Comparison of ENCODE assay signal across 21 cellular contexts in the genomic region with DNA sequence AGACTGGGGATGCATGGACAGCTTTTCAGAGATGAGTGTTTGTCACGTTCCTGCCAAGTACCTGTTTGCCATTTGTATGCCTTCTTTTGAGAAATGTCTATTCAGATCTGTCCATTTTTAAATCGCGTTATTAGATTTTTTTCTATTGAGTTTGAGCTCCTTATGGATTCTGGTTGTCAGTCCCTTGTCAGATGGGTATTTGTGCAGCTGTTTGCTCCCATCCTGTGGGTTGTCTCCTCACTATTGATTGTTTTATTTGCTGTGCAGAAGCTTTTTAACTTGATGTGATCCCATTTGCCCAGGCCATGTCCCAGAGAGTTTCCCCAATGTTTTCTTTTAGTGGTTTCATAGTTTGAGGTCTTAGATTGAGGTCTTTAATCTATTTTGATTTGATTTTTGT. TPM values are rescaled to one million over a fixed set of nuclear protein-coding genes. Genes with fewer than 3 reads are reported as not detected.
DNase-seq lines count a peak whose midpoint lies in the region; ATAC-seq and TF ChIP-seq lines count a peak whose summit lies in the region.
"Had no signal": no experiment of that assay in that cellular context is flagged by ENCODE, and none has a peak within 500 bp of the region (broad histone marks: within the 10 kb centered on the region; RNA-seq: fewer than 3 reads in every experiment).

No MANE protein-coding gene starts in this region.

- POLR2A ChIA-PET in PC-3 (lab: Charles Lee; ENCODE audit: unreplicated experiment), result no interaction called here

- ATAC-seq in activated CD8-positive, alpha-beta memory T cell treated with anti-CD3 and anti-CD28 coated beads, Interleukin-2, amount 10 ng/mL, durations not matched to agents 7 days and 5 days, result no peak
- ATAC-seq in PC-3, result no peak
- ATAC-seq in GM18870 (IDR thresholded peaks at IDR 0.05; ENCODE audit: unreplicated experiment), result no peak
- ATAC-seq: stimulated activated effector memory CD8-positive, alpha-beta T cell treated with anti-CD3 and anti-CD28 coated beads, Interleukin-12 subunit alpha, Interleukin-12 subunit beta, amount 100 ng/mL, for 72 hours had no signal

- H4K20me1 ChIP-seq in PC-3 (ENCODE audit: low read length) (peaks cover 2% of the 10 kb centered on the region; the same call in 1 of the 2 replicates), hepatocyte (ENCODE audit: insufficient read depth, poor library complexity, severe bottlenecking) (no peaks in the 10 kb centered on the region)

- no TSS peak for BruUV-seq in PC-3 (replicated peaks; lab: Mats Ljungman, UMichigan)

- H3K27ac ChIP-seq in PC-3 (ENCODE audit: low read length) (no peak overlapping the region), hepatocyte (peak overlapping the region; percentile 51)
- H3K27ac ChIP-seq: BLaER1, KMS-11 had no signal

- H3K9me3 Mint-ChIP-seq in activated CD8-positive, alpha-beta memory T cell treated with anti-CD3 and anti-CD28 coated beads, Interleukin-2, amount 10 ng/mL, durations not matched to agents 7 days and 5 days (ENCODE audit: low read depth), result no peaks in the 10 kb centered on the region
- H3K9me3 Mint-ChIP-seq: activated T-cell treated with anti-CD3 and anti-CD28 coated beads, Interleukin-2, amount 50 U/mL, for 24 hours had no signal

- H3K79me2 ChIP-seq in PC-3 (ENCODE audit: low read length) (peaks cover 97% of the 10 kb centered on the region), hepatocyte (peaks cover 70% of the 10 kb centered on the region)

- H3K36me3 Mint-ChIP-seq in activated CD8-positive, alpha-beta memory T cell treated with anti-CD3 and anti-CD28 coated beads, Interleukin-2, amount 10 ng/mL, durations not matched to agents 7 days and 5 days, result peaks cover 18% of the 10 kb centered on the region

- no peak overlapping the region for H2AFZ ChIP-seq in PC-3 (ENCODE audit: low read length)
- H2AFZ ChIP-seq in hepatocyte, result no peak overlapping the region

- DNase-seq in activated CD8-positive, alpha-beta memory T cell treated with anti-CD3 and anti-CD28 coated beads, Interleukin-2, amount 10 ng/mL, durations not matched to agents 7 days and 5 days, result no peak
- DNase-seq in activated CD8-positive, alpha-beta memory T cell treated with anti-CD3 and anti-CD28 coated beads, Interleukin-2, amount 50 U/mL, for 48 hours, result no peak
- DNase-seq in PC-3, result no peak
- no peak for DNase-seq in hepatocyte (ENCODE audit: low spot score)
- no peak for DNase-seq in SHP77 (lab: John Stamatoyannopoulos, UW)
- DNase-seq in BE2C, result no peak
- DNase-seq: activated CD4-positive, CD25-positive, alpha-beta regulatory T cell treated with anti-CD3 and anti-CD28 coated beads, Interleukin-2, amount 50 U/mL, for 72 hours; activated gamma-delta T cell treated with Interleukin-2 at 50 U/mL for 16 hours; activated T-cell treated with anti-CD3 and anti-CD28 coated beads, Interleukin-2, amount 50 U/mL, for 24 hours; cortex of kidney; esophagus squamous epithelium; NCI-H446 treated with DMSO at 0.1 percent for 48 hours; SIG-M5; stimulated activated CD4-positive, alpha-beta T cell treated with anti-CD3 and anti-CD28 coated beads, Interleukin-2, amount 100 ng/mL, for 24 hours had no signal

- H3K9me2 ChIP-seq in PC-3 (replicated peaks; ENCODE audit: low read length), result no peaks in the 10 kb centered on the region
- no peaks in the 10 kb centered on the region for H3K9me2 ChIP-seq in hepatocyte (replicated peaks; ENCODE audit: insufficient read depth)

- intact Hi-C loops in PC-3 (cut with micrococcal nuclease), result no loop called here

- H3K36me3 ChIP-seq in PC-3 (ENCODE audit: low read depth, low read length), result peaks cover 26% of the 10 kb centered on the region
- H3K36me3 ChIP-seq in hepatocyte (replicated peaks; ENCODE audit: insufficient read depth, low read depth), result no peaks in the 10 kb centered on the region
- peaks cover 19% of the 10 kb centered on the region for H3K36me3 ChIP-seq in skeletal muscle satellite cell (ENCODE audit: insufficient read depth, low read length)
- peaks cover 61% of the 10 kb centered on the region for H3K36me3 ChIP-seq in BE2C

- H3K4me1 Mint-ChIP-seq in activated CD8-positive, alpha-beta memory T cell treated with anti-CD3 and anti-CD28 coated beads, Interleukin-2, amount 10 ng/mL, durations not matched to agents 7 days and 5 days, result peaks cover 18% of the 10 kb centered on the region

- no peak overlapping the region for H3K4me3 Mint-ChIP-seq in activated CD8-positive, alpha-beta memory T cell treated with anti-CD3 and anti-CD28 coated beads, Interleukin-2, amount 10 ng/mL, durations not matched to agents 7 days and 5 days
- H3K4me3 Mint-ChIP-seq: activated T-cell treated with anti-CD3 and anti-CD28 coated beads, Interleukin-2, amount 50 U/mL, for 24 hours; stimulated activated effector memory CD8-positive, alpha-beta T cell treated with anti-CD3 and anti-CD28 coated beads, Interleukin-12 subunit alpha, Interleukin-12 subunit beta, amount 100 ng/mL, for 72 hours had no signal

- CTCF ChIA-PET in activated CD8-positive, alpha-beta memory T cell treated with anti-CD3 and anti-CD28 coated beads, Interleukin-2, amount 10 ng/mL, durations not matched to agents 7 days and 5 days (lab: Charles Lee), result interaction anchor here (1.3 kb wide), 1 partner anchor 411 kb away, joined by 4 read pairs; no protein-coding TSS in a partner anchor
- CTCF ChIA-PET in PC-3 (lab: Charles Lee), result no interaction called here

- H3K4me3 ChIP-seq in PC-3 (ENCODE audit: low read length), result no peak overlapping the region
- no peak overlapping the region for H3K4me3 ChIP-seq in hepatocyte
- peak overlapping the region; percentile 7 for H3K4me3 ChIP-seq in skeletal muscle satellite cell (ENCODE audit: low read length)
- no peak overlapping the region for H3K4me3 ChIP-seq in BE2C (ENCODE audit: low read depth, low read length)
- H3K4me3 ChIP-seq: BLaER1, esophagus squamous epithelium, lung, smooth muscle cell had no signal

- 86% methylated on average over 3 of the region's 3 CpGs for WGBS in hepatocyte (ENCODE audit: low lambda C conversion rate, missing lambda C conversion rate)

- H3K27me3 ChIP-seq in PC-3 (ENCODE audit: low read length) (no peaks in the 10 kb centered on the region), hepatocyte (no peaks in the 10 kb centered on the region), skeletal muscle satellite cell (ENCODE audit: control insufficient read depth, insufficient read depth, low read length) (no peaks in the 10 kb centered on the region), BE2C (no peaks in the 10 kb centered on the region)
- H3K27me3 ChIP-seq: BLaER1, esophagus squamous epithelium had no signal

- no peaks in the 10 kb centered on the region for H3F3A ChIP-seq in PC-3 (ENCODE audit: low read length, unreplicated experiment)

- H3K27ac Mint-ChIP-seq in activated CD8-positive, alpha-beta memory T cell treated with anti-CD3 and anti-CD28 coated beads, Interleukin-2, amount 10 ng/mL, durations not matched to agents 7 days and 5 days, result peak overlapping the region; percentile 29
- H3K27ac Mint-ChIP-seq: activated T-cell treated with anti-CD3 and anti-CD28 coated beads, Interleukin-2, amount 50 U/mL, for 24 hours; stimulated activated effector memory CD8-positive, alpha-beta T cell treated with anti-CD3 and anti-CD28 coated beads, Interleukin-12 subunit alpha, Interleukin-12 subunit beta, amount 100 ng/mL, for 72 hours had no signal

- H3K9me3 ChIP-seq in PC-3 (ENCODE audit: low read length) (no peaks in the 10 kb centered on the region), hepatocyte (ENCODE audit: low read depth) (peaks cover 4% of the 10 kb centered on the region), skeletal muscle satellite cell (replicated peaks; ENCODE audit: low read length) (peaks cover 8% of the 10 kb centered on the region), BE2C (no peaks in the 10 kb centered on the region)

- no peak; the same call in none of the 2 replicates for TF ChIP-seq CTCF in PC-3 (conservative IDR thresholded peaks at IDR 0.05; ENCODE audit: low read depth, low read length)
- no peak for TF ChIP-seq CTCF in hepatocyte (IDR thresholded peaks at IDR 0.05; ENCODE audit: poor library complexity)
- no peak for TF ChIP-seq CTCF in BE2C (IDR thresholded peaks at IDR 0.05; ENCODE audit: low read depth, low read length)

- H3K9ac ChIP-seq in PC-3 (ENCODE audit: low read length), result no peak overlapping the region
- peak overlapping the region; percentile 20 for H3K9ac ChIP-seq in skeletal muscle satellite cell (ENCODE audit: low read depth, low read length)
- H3K9ac ChIP-seq: BLaER1, KMS-11 had no signal

- H3K4me2 ChIP-seq in PC-3 (ENCODE audit: low read length) (peak overlapping the region; percentile 52), hepatocyte (peak overlapping the region; percentile 20), skeletal muscle satellite cell (ENCODE audit: low read length) (peak overlapping the region; percentile 50)
- H3K4me2 ChIP-seq: BLaER1, KMS-11, smooth muscle cell had no signal

- peaks cover 19% of the 10 kb centered on the region; the same call in 1 of the 2 replicates for H3K4me1 ChIP-seq in PC-3 (ENCODE audit: insufficient read depth, low read length)
- peaks cover 10% of the 10 kb centered on the region for H3K4me1 ChIP-seq in hepatocyte (ENCODE audit: insufficient read depth)
- peaks cover 23% of the 10 kb centered on the region for H3K4me1 ChIP-seq in skeletal muscle satellite cell (ENCODE audit: control insufficient read depth, insufficient read depth, low read length)
- H3K4me1 ChIP-seq in BE2C, result no peaks in the 10 kb centered on the region

- no peaks in the 10 kb centered on the region for H3K27me3 Mint-ChIP-seq in activated CD8-positive, alpha-beta memory T cell treated with anti-CD3 and anti-CD28 coated beads, Interleukin-2, amount 10 ng/mL, durations not matched to agents 7 days and 5 days
- H3K27me3 Mint-ChIP-seq: activated T-cell treated with anti-CD3 and anti-CD28 coated beads, Interleukin-2, amount 50 U/mL, for 24 hours had no signal

RNA-seq across cellular contexts. Expression of gene PRKAR1B, which starts 5.5 kb away (rescaled TPM):
- 10 to 100 TPM; 22.6 to 25.0 TPM for total RNA-seq in activated CD8-positive, alpha-beta memory T cell treated with anti-CD3 and anti-CD28 coated beads, Interleukin-2, amount 10 ng/mL, durations not matched to agents 7 days and 5 days
- total RNA-seq in PC-3 (2014; rRNA removed) (15.6 and 19.1 TPM in 2 replicates), hepatocyte (16.6 and 23.4 TPM in 2 replicates)
- 27.4 and 28.7 TPM in 2 replicates for polyA plus RNA-seq in hepatocyte
- total RNA-seq in skeletal muscle satellite cell (2012; rRNA removed), result 5.5 and 14.7 TPM in 2 replicates
- polyA plus RNA-seq in BE2C (2012; ENCODE audit: insufficient read depth, insufficient read length, low read depth), result 31.7 TPM

RNA-seq across cellular contexts. Expression of gene DNAAF5, which starts 6.1 kb away (rescaled TPM):
- total RNA-seq in activated CD8-positive, alpha-beta memory T cell treated with anti-CD3 and anti-CD28 coated beads, Interleukin-2, amount 10 ng/mL, durations not matched to agents 7 days and 5 days, result 10 to 100 TPM; 22.3 to 27.5 TPM
- total RNA-seq in PC-3 (2014; rRNA removed), result 66.3 and 73.7 TPM in 2 replicates
- 14.2 and 23.5 TPM in 2 replicates for total RNA-seq in hepatocyte
- 18.7 and 19.0 TPM in 2 replicates for polyA plus RNA-seq in hepatocyte
- total RNA-seq in skeletal muscle satellite cell (2012; rRNA removed), result 40.6 and 41.1 TPM in 2 replicates
- polyA plus RNA-seq in BE2C (2012; ENCODE audit: insufficient read depth, insufficient read length, low read depth), result 53.4 TPM
